Comparison of ENCODE assay signal across 8 cellular contexts in genomic region chr22:46762238-46763050, GRCh38. TPM values are rescaled to one million over a fixed set of nuclear protein-coding genes. Genes with fewer than 3 reads are reported as not detected.
DNase-seq lines count a peak whose midpoint lies in the region; ATAC-seq and TF ChIP-seq lines count a peak whose summit lies in the region.

TBC1D22A (plus strand) TSS chr22:46762650; CDS start chr22:46762787, 137 bp downstream.

- H3K4me1 ChIP-seq in heart right ventricle: peaks cover 4 to 67% (median 51%) of the 10 kb centered on the region in 9 donors

- intact Hi-C loops in T-helper 1 cell treated with Interleukin-12 subunit alpha and Interleukin-12 subunit beta and Interleukin-4 antibody, amounts not matched to agents 30 ng/mL and 1 ng/mL, for 36 hours (cut with micrococcal nuclease): loop anchor here (1.0 to 5.0 kb wide), 9 partner anchors 23 to 727 kb away; partner anchors contain the start of gene GTSE1
- intact Hi-C loops in heart right ventricle (cut with DNase I): loop anchor here in 2 of 10 donors (5.0 kb wide), 1 partner anchor 40 kb away; no protein-coding TSS in a partner anchor
- intact Hi-C loops in posterior cingulate gyrus (cut with DNase I): no loop called here

- H3K27ac Mint-ChIP-seq in type B pancreatic cell: peak within 1 kb of the TSS; percentile 97

- peaks cover 0 to 19% (median 0%) of the 10 kb centered on the region in 9 donors for H3K36me3 ChIP-seq in heart right ventricle

- peak within 1 kb of the TSS; percentile 98 for H3K4me3 Mint-ChIP-seq in type B pancreatic cell

- H3K4me1 Mint-ChIP-seq in type B pancreatic cell (ENCODE audit: unreplicated experiment): peaks cover 30% of the 10 kb centered on the region

- DNase-seq in GM12865 (ENCODE audit: low read depth): peak; percentile 97
- DNase-seq in NCI-H1436 treated with DMSO at 0.1 percent for 48 hours (lab: John Stamatoyannopoulos, UW): peak; percentile 37
- DNase-seq in amniotic epithelial cell (ENCODE audit: low read depth): peak; percentile 89
- DNase-seq in heart right ventricle: peak; percentile 95 to 96
- DNase-seq in posterior cingulate gyrus: peak; percentile 92 to 99 (median 96)
- peak; percentile 94 for DNase-seq in type B pancreatic cell (ENCODE audit: extremely low spot score, unreplicated experiment)

- no peaks in the 10 kb centered on the region for H3K9me3 ChIP-seq in heart right ventricle

- ATAC-seq in HG02798 (IDR thresholded peaks at IDR 0.05; ENCODE audit: poor library complexity, unreplicated experiment): peak; percentile 80
- peak; percentile 91 to 98 (median 96) for ATAC-seq in heart right ventricle

- no peaks in the 10 kb centered on the region for H3K9me3 Mint-ChIP-seq in type B pancreatic cell

- no peak for TF ChIP-seq CTCF in GM12865 (IDR thresholded peaks at IDR 0.05; ENCODE audit: insufficient read depth, low read depth, low read length, missing control alignments)
- peak in 1 of 9 donors; percentile 9 for TF ChIP-seq CTCF in heart right ventricle (IDR thresholded peaks at IDR 0.05)
- TF ChIP-seq CTCF in type B pancreatic cell (conservative IDR thresholded peaks at IDR 0.05): no peak

- peak within 1 kb of the TSS; percentile 79 to 98 (median 94) for H3K27ac ChIP-seq in heart right ventricle

- H3K27me3 Mint-ChIP-seq in type B pancreatic cell: no peaks in the 10 kb centered on the region

- no peaks in the 10 kb centered on the region for H3K27me3 ChIP-seq in heart right ventricle

- peak within 1 kb of the TSS; percentile 93 for H3K4me3 ChIP-seq in GM12865 (ENCODE audit: low read depth, low read length)
- peak within 1 kb of the TSS; percentile 63 to 95 (median 86) for H3K4me3 ChIP-seq in heart right ventricle

- 0 to 1% methylated on average over 65 to 66 of the region's 66 CpGs for WGBS in heart right ventricle, 2 donors

- no peaks in the 10 kb centered on the region for H3K36me3 Mint-ChIP-seq in type B pancreatic cell

RNA-seq across cellular contexts. Expression of gene TBC1D22A, which starts in this region (rescaled TPM):
- total RNA-seq in T-helper 1 cell treated with Interleukin-12 subunit alpha and Interleukin-12 subunit beta and Interleukin-4 antibody, amounts not matched to agents 30 ng/mL and 1 ng/mL, for 36 hours: 39.2 and 39.3 TPM in 2 replicates
- 10 to 100 TPM; 14.6 to 27.9 (median 18.0) TPM for total RNA-seq in heart right ventricle
- 10 to 100 TPM in 1 of 2 donors, 1 to 10 TPM in 1; 7.2 to 13.2 TPM for polyA plus RNA-seq in heart right ventricle
- total RNA-seq in type B pancreatic cell (ENCODE audit: low replicate concordance): 16.2 and 24.6 TPM in 2 replicates

Comparison
In these comparisons a context has a peak if more than half of its experiments do, and no peak if none do; other contexts are left out.
1. Peak in every context shown above with its lines: DNase-seq, ATAC-seq, H3K4me3 ChIP-seq and H3K27ac ChIP-seq.
2. DNase-seq: peak in every context shown above with its lines; median percentile 97 in GM12865; 96 in heart right ventricle; 96 in posterior cingulate gyrus; 94 in type B pancreatic cell; 89 in amniotic epithelial cell; 37 in NCI-H1436 treated with DMSO at 0.1 percent for 48 hours.